32 cellular contexts compared by ENCODE assay signal in the genomic region with DNA sequence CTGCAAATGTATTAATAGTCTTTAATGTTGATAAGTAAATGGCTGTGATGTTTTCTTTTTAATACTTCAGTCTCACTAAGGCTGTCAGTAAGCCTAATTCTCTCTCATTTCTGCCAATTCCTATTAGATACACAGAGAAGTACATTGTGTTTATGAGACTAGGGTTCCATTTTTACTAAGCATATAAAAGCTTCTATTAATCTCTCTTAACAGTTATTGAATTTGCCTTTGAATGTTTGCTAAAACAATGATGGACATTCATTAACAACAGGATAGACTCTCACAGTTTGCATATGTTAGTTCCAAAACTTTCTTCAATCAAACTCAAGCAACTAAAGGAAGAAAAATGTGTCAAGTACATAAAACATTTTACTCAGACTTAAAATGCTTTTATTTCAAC.
"Had no signal": no experiment of that assay in that cellular context is flagged by ENCODE, and none has a peak within 500 bp of the region (broad histone marks: within the 10 kb centered on the region; RNA-seq: fewer than 3 reads in every experiment).

No MANE protein-coding gene starts in this region.

- DNase-seq: activated CD4-positive, alpha-beta memory T cell treated with anti-CD3 and anti-CD28 coated beads for 36 hours; activated CD4-positive, alpha-beta T cell treated with anti-CD3 and anti-CD28 coated beads for 36 hours; activated CD4-positive, alpha-beta T cell treated with anti-CD3 and anti-CD28 coated beads, Interleukin-2, amount 10 ng/mL, durations not matched to agents 24 days and 14 days; activated CD4-positive, CD25-positive, alpha-beta regulatory T cell; activated CD4-positive, CD25-positive, alpha-beta regulatory T cell treated with anti-CD3 and anti-CD28 coated beads, Interleukin-2, amount 50 U/mL, for 72 hours; activated CD8-positive, alpha-beta memory T cell treated with anti-CD3 and anti-CD28 coated beads, Interleukin-2, amount 10 ng/mL, durations not matched to agents 7 days and 5 days; activated CD8-positive, alpha-beta memory T cell treated with anti-CD3 and anti-CD28 coated beads, Interleukin-2, amount 50 U/mL, for 4 hours; activated CD8-positive, alpha-beta T cell treated with anti-CD3 and anti-CD28 coated beads, Interleukin-2, amount 10 ng/mL, durations not matched to agents 7 days and 5 days; activated gamma-delta T cell; activated naive CD4-positive, alpha-beta T cell treated with anti-CD3 and anti-CD28 coated beads, Interleukin-2, amount 50 U/mL, for 16 hours; activated naive CD4-positive, alpha-beta T cell treated with Interleukin-2 at 50 U/mL for 16 hours; activated T-cell treated with anti-CD3 and anti-CD28 coated beads, Interleukin-2, amount 50 U/mL, for 1 hour; activated T-cell treated with anti-CD3 and anti-CD28 coated beads, Interleukin-2, amount 50 U/mL, for 72 hours; amniotic stem cell; anterior cingulate cortex; central memory CD4-positive, alpha-beta T cell; cerebellar nuclear complex; colonic mucosa; effector CD8-positive, alpha-beta T cell; foreskin fibroblast; gastrocnemius medialis; glutamatergic neuron; heart left ventricle; T-helper 1 cell; T-helper 17 cell; T1000 had no signal

- H3K27me3 Mint-ChIP-seq: activated CD4-positive, alpha-beta memory T cell treated with anti-CD3 and anti-CD28 coated beads for 36 hours; activated CD4-positive, alpha-beta T cell treated with anti-CD3 and anti-CD28 coated beads for 36 hours; activated CD4-positive, alpha-beta T cell treated with anti-CD3 and anti-CD28 coated beads, Interleukin-2, amount 10 ng/mL, durations not matched to agents 24 days and 14 days; activated CD8-positive, alpha-beta memory T cell treated with anti-CD3 and anti-CD28 coated beads, Interleukin-2, amount 10 ng/mL, durations not matched to agents 7 days and 5 days; activated naive CD8-positive, alpha-beta T cell; T-helper 17 cell had no signal

- H3K36me3 ChIP-seq: breast epithelium, cardiac muscle cell, colonic mucosa, gastrocnemius medialis, heart left ventricle had no signal

- H3K9me3 ChIP-seq: breast epithelium, colonic mucosa, gastrocnemius medialis, heart left ventricle had no signal

- H3K27ac Mint-ChIP-seq: activated CD4-positive, alpha-beta memory T cell treated with anti-CD3 and anti-CD28 coated beads for 36 hours; activated CD4-positive, alpha-beta T cell treated with anti-CD3 and anti-CD28 coated beads for 36 hours; activated CD4-positive, alpha-beta T cell treated with anti-CD3 and anti-CD28 coated beads, Interleukin-2, amount 10 ng/mL, durations not matched to agents 24 days and 14 days; activated CD8-positive, alpha-beta memory T cell treated with anti-CD3 and anti-CD28 coated beads, Interleukin-2, amount 10 ng/mL, durations not matched to agents 7 days and 5 days; activated CD8-positive, alpha-beta T cell treated with anti-CD3 and anti-CD28 coated beads, Interleukin-2, amount 10 ng/mL, durations not matched to agents 7 days and 5 days; activated naive CD8-positive, alpha-beta T cell; activated T-cell treated with anti-CD3 and anti-CD28 coated beads, Interleukin-2, amount 50 U/mL, for 72 hours; brain; T-helper 17 cell; T-helper 2 cell treated with Interferon-gamma antibody and Interleukin-4, amounts not matched to agents 5 μg/mL and 100 μg/mL, for 36 hours had no signal

- H3K4me1 Mint-ChIP-seq: activated CD4-positive, alpha-beta T cell treated with anti-CD3 and anti-CD28 coated beads for 36 hours; activated CD4-positive, alpha-beta T cell treated with anti-CD3 and anti-CD28 coated beads, Interleukin-2, amount 10 ng/mL, durations not matched to agents 24 days and 14 days; activated CD8-positive, alpha-beta memory T cell treated with anti-CD3 and anti-CD28 coated beads, Interleukin-2, amount 10 ng/mL, durations not matched to agents 7 days and 5 days; T-helper 17 cell had no signal

- H3K4me1 ChIP-seq: breast epithelium, colonic mucosa, gastrocnemius medialis had no signal

- H3K27me3 ChIP-seq: breast epithelium, cardiac muscle cell, colonic mucosa, gastrocnemius medialis, heart left ventricle had no signal

- H3K4me3 Mint-ChIP-seq: activated CD4-positive, alpha-beta memory T cell treated with anti-CD3 and anti-CD28 coated beads for 36 hours; activated CD4-positive, alpha-beta T cell treated with anti-CD3 and anti-CD28 coated beads for 36 hours; activated CD4-positive, alpha-beta T cell treated with anti-CD3 and anti-CD28 coated beads, Interleukin-2, amount 10 ng/mL, durations not matched to agents 24 days and 14 days; activated CD8-positive, alpha-beta memory T cell treated with anti-CD3 and anti-CD28 coated beads, Interleukin-2, amount 10 ng/mL, durations not matched to agents 7 days and 5 days; activated CD8-positive, alpha-beta T cell treated with anti-CD3 and anti-CD28 coated beads, Interleukin-2, amount 10 ng/mL, durations not matched to agents 7 days and 5 days; activated naive CD8-positive, alpha-beta T cell; activated T-cell treated with anti-CD3 and anti-CD28 coated beads, Interleukin-2, amount 50 U/mL, for 72 hours; brain; T-helper 17 cell; T-helper 2 cell treated with Interferon-gamma antibody and Interleukin-4, amounts not matched to agents 5 μg/mL and 100 μg/mL, for 36 hours had no signal

- H3K36me3 Mint-ChIP-seq: activated CD4-positive, alpha-beta memory T cell treated with anti-CD3 and anti-CD28 coated beads for 36 hours; activated CD8-positive, alpha-beta memory T cell treated with anti-CD3 and anti-CD28 coated beads, Interleukin-2, amount 10 ng/mL, durations not matched to agents 7 days and 5 days; activated naive CD8-positive, alpha-beta T cell; brain had no signal

- H3K4me3 ChIP-seq: breast epithelium, cardiac muscle cell, colonic mucosa, gastrocnemius medialis, heart left ventricle had no signal

- ATAC-seq: activated CD4-positive, alpha-beta T cell treated with anti-CD3 and anti-CD28 coated beads for 36 hours; activated CD8-positive, alpha-beta memory T cell treated with anti-CD3 and anti-CD28 coated beads, Interleukin-2, amount 10 ng/mL, durations not matched to agents 7 days and 5 days; activated CD8-positive, alpha-beta T cell treated with anti-CD3 and anti-CD28 coated beads, Interleukin-2, amount 10 ng/mL, durations not matched to agents 7 days and 5 days; activated T-cell treated with anti-CD3 and anti-CD28 coated beads, Interleukin-2, amount 50 U/mL, for 72 hours; esophagus mucosa; gastrocnemius medialis; heart left ventricle; T-helper 17 cell had no signal

- H3K27ac ChIP-seq: breast epithelium, cardiac muscle cell, colonic mucosa, gastrocnemius medialis, heart left ventricle had no signal

- H3K9me3 Mint-ChIP-seq: activated CD4-positive, alpha-beta T cell treated with anti-CD3 and anti-CD28 coated beads, Interleukin-2, amount 10 ng/mL, durations not matched to agents 24 days and 14 days; brain; T-helper 2 cell treated with Interferon-gamma antibody and Interleukin-4, amounts not matched to agents 5 μg/mL and 100 μg/mL, for 36 hours had no signal
